25 cellular contexts compared by ENCODE assay signal in the genomic region with DNA sequence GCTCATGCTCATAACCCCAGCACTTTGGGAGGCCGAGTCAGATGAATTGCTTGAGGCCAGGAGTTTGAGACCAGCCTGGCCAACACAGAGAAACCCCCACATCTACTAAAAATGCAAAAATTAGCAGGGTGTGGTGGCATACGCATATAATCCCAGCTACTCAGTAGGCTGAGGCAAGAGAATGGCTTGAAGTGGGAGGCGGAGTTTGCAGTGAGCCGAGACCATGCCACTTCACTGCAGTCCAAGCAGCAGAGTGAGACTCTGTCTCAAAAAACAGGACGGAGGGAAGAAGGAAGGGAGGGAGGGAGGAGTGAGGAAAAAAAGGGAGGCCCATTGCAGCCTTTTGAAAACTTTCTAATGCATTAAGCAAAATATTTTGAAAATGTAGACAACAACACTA. TPM values are rescaled to one million over a fixed set of nuclear protein-coding genes. Genes with fewer than 3 reads are reported as not detected.
"Had no signal": no experiment of that assay in that cellular context is flagged by ENCODE, and none has a peak within 500 bp of the region (broad histone marks: within the 10 kb centered on the region; RNA-seq: fewer than 3 reads in every experiment).

No MANE protein-coding gene starts in this region.

- H3K9me3 ChIP-seq: MG63, SJSA1 had no signal

- H3K4me3 ChIP-seq: MG63, SJSA1, SK-N-MC had no signal

- H3K4me1 ChIP-seq: SJSA1 had no signal

- H3K36me3 ChIP-seq: MG63, SJSA1 had no signal

- H3K27ac ChIP-seq: SJSA1, SK-N-MC had no signal

- DNase-seq: IMR-90; Karpas-422; KG1; MG63; NCI-H1092; NCI-H1105 treated with DMSO at 0.1 percent for 48 hours; NCI-H1417 treated with DMSO at 0.1 percent for 48 hours; NCI-H146; NCI-H1694 treated with DMSO at 0.1 percent for 48 hours; NCI-H2029 treated with DMSO at 0.1 percent for 48 hours; NCI-H2107; NCI-H2171 treated with DMSO at 0.1 percent for 48 hours; NCI-H2227 treated with DMSO at 0.1 percent for 48 hours; NCI-H524; NCI-H526 treated with DMSO at 0.1 percent for 48 hours; NCI-H748 treated with DMSO at 0.1 percent for 48 hours; NK-92 treated with Interleukin-12 subunit alpha and Interleukin-12 subunit beta, amount 100 ng/mL, for 24 hours; Right ventricle myocardium superior; RPMI8226; SIG-M5 had no signal

RNA-seq across cellular contexts. Expression of gene TMEM114, which starts 59.6 kb away (rescaled TPM):
- total RNA-seq: HT-29; IMR-90; NCI-H460; Right ventricle myocardium superior; SJSA1; T-helper 1 cell treated with Interleukin-12 subunit alpha and Interleukin-12 subunit beta and Interleukin-4 antibody, amounts not matched to agents 30 ng/mL and 1 ng/mL, for 36 hours had no signal
